9 cellular contexts compared by ENCODE assay signal in genomic region chr12:77995436-77996167, GRCh38.
A peak's percentile ranks its signal among the peaks of the same experiment; 100 is the strongest.
DNase-seq lines count a peak whose midpoint lies in the region; ATAC-seq, FAIRE-seq and TF ChIP-seq lines count a peak whose summit lies in the region.
"Had no signal": no experiment of that assay in that cellular context is flagged by ENCODE, and none has a peak within 500 bp of the region (broad histone marks: within the 10 kb centered on the region; RNA-seq: fewer than 3 reads in every experiment).

No MANE protein-coding gene starts in this region.

- H3K27me3 ChIP-seq in H9 (ENCODE audit: insufficient read depth, low read length) = no peaks in the 10 kb centered on the region
- no peaks in the 10 kb centered on the region for H3K27me3 ChIP-seq in HepG2 (ENCODE audit: control insufficient read depth in 1 of 2, insufficient read depth in 2 of 2, low read length in 2 of 2)

- POLR2A ChIA-PET in HepG2 (lab: Yijun Ruan, JAX) = no interaction called here

- no peak overlapping the region for H3K56ac ChIP-seq in H9 (ENCODE audit: insufficient read length, low read depth, low read length)

- no peak overlapping the region; a peak in 1 of 7 replicates for H3K27ac Mint-ChIP-seq in H9

- H2BK20ac ChIP-seq in H9 (ENCODE audit: low read depth, low read length, poor library complexity, severe bottlenecking) = no peak overlapping the region

- TF ChIP-seq RAD21 in HepG2 (CRISPR knock-in tag; IDR thresholded peaks at IDR 0.05) = no peak

- H3K9me3 ChIP-seq in H9 (ENCODE audit: control insufficient read depth, low read depth, low read length) (no peaks in the 10 kb centered on the region), HepG2 (ENCODE audit: low read length) (no peaks in the 10 kb centered on the region)

- no peak overlapping the region for H3K23ac ChIP-seq in H9 (ENCODE audit: insufficient read length, low read depth, low read length)

- no peaks in the 10 kb centered on the region for H3K9me3 Mint-ChIP-seq in H9

- H3K27me3 Mint-ChIP-seq in H9 (ENCODE audit: low read depth) = no peaks in the 10 kb centered on the region

- H2BK5ac ChIP-seq in H9 (ENCODE audit: insufficient read length, low read length) = no peak overlapping the region

- in situ Hi-C loops in HepG2 (cut with HindIII; ENCODE audit: extremely low pct_ligation_motif_present, low pct_unique_long_range_greater_than_20kb) = loop anchor here (25.0 kb wide), 1 partner anchor 1342 kb away; no protein-coding TSS in a partner anchor

- no peak overlapping the region for H3T11ph ChIP-seq in H9 (ENCODE audit: low read length)

- H2BK120ac ChIP-seq in H9 (ENCODE audit: low read depth, low read length, poor library complexity, severe bottlenecking) = no peak overlapping the region

- no peak for TF ChIP-seq CTCF in H9 (conservative IDR thresholded peaks at IDR 0.05)
- TF ChIP-seq CTCF in HepG2 (CRISPR knock-in tag; IDR thresholded peaks at IDR 0.05) = no peak

- H2AFZ ChIP-seq in H9 (ENCODE audit: low read length) (no peak overlapping the region), HepG2 (ENCODE audit: low read length) (no peak overlapping the region)

- TF ChIP-seq EP300 in HepG2 (IDR thresholded peaks at IDR 0.05; ENCODE audit: low read depth in 2 of 2, low read length in 2 of 2) (no peak), HepG2 (CRISPR knock-in tag; IDR thresholded peaks at IDR 0.05; ENCODE audit: borderline replicate concordance) (no peak)

- no peaks in the 10 kb centered on the region for H3K23me2 ChIP-seq in H9 (ENCODE audit: insufficient read length, low read depth, low read length, poor library complexity, severe bottlenecking)

- H3K4me3 ChIP-seq in HepG2 (replicated peaks in 1 of 3; ENCODE audit: insufficient read depth in 1 of 3, low read depth in 2 of 3, low read length in 3 of 3) = no peak overlapping the region

- intact Hi-C loops in HepG2 (cut with micrococcal nuclease; ENCODE audit: unreplicated experiment) = no loop called here

- H3K79me2 ChIP-seq in H9 (ENCODE audit: insufficient read depth, low read length) (no peaks in the 10 kb centered on the region), HepG2 (ENCODE audit: insufficient read depth, low read length) (no peaks in the 10 kb centered on the region)

- H2BK12ac ChIP-seq in H9 (ENCODE audit: insufficient read length, low read depth, low read length) = no peak overlapping the region

- H2AK5ac ChIP-seq in H9 (ENCODE audit: insufficient read length, low read length) = no peak overlapping the region

- H4K5ac ChIP-seq in H9 (ENCODE audit: insufficient read length, low read depth, low read length) = no peak overlapping the region

- H4K20me1 ChIP-seq in H9 (ENCODE audit: control insufficient read depth, insufficient read depth, insufficient read length) = no peaks in the 10 kb centered on the region
- no peaks in the 10 kb centered on the region for H4K20me1 ChIP-seq in HepG2 (ENCODE audit: insufficient read depth, low read length)

- no peak overlapping the region for H3K14ac ChIP-seq in H9 (ENCODE audit: insufficient read depth, low read length)

- no peaks in the 10 kb centered on the region for H3K79me1 ChIP-seq in H9 (ENCODE audit: insufficient read depth, low read depth, low read length, poor library complexity, severe bottlenecking)

- no peaks in the 10 kb centered on the region for H3K36me3 Mint-ChIP-seq in H9 (ENCODE audit: insufficient read depth in 1 of 3, low read depth in 3 of 3)

- H3K4me2 ChIP-seq in H9 (ENCODE audit: insufficient read depth, insufficient read length, low read length) = no peak overlapping the region
- no peak overlapping the region for H3K4me2 ChIP-seq in HepG2 (ENCODE audit: low read depth, low read length)

- no peak overlapping the region for H4K91ac ChIP-seq in H9 (ENCODE audit: insufficient read length, low read depth, low read length)

- no CpG with 5 or more reads among the region's 2 CpGs for WGBS in H9 (ENCODE audit: extremely low coverage, insufficient read length, low lambda C conversion rate)
- WGBS in HepG2 (ENCODE audit: low lambda C conversion rate) = 37% methylated on average over 2 of the region's 2 CpGs

- H3K4me1 Mint-ChIP-seq in H9 = no peaks in the 10 kb centered on the region

- no TSS peak for BruUV-seq in HepG2 (replicated peaks; lab: Mats Ljungman, UMichigan)

- H3K36me3 ChIP-seq in HepG2 (replicated peaks in 1 of 2; ENCODE audit: control insufficient read depth in 1 of 2, insufficient read depth in 2 of 2, low read length in 2 of 2) = no peaks in the 10 kb centered on the region

- FAIRE-seq in HepG2 (lab: Jason Lieb, UNC) = no peak

- H4K8ac ChIP-seq in H9 (replicated peaks; ENCODE audit: insufficient read length, low read depth, low read length) = no peak overlapping the region

- H3K4me1 ChIP-seq in H9 (ENCODE audit: insufficient read depth, low read length) (no peaks in the 10 kb centered on the region), HepG2 (ENCODE audit: insufficient read depth, low read length) (no peaks in the 10 kb centered on the region)

- H3K9ac ChIP-seq in H9 (ENCODE audit: extremely low read depth, insufficient read length, low read length) (no peak overlapping the region), HepG2 (ENCODE audit: insufficient read depth, low read depth, low read length) (no peak overlapping the region)

- no peak overlapping the region for H3K18ac ChIP-seq in H9 (ENCODE audit: insufficient read length, low read depth, low read length)

- H3K4ac ChIP-seq in H9 (ENCODE audit: low read depth, low read length) = no peak overlapping the region

- ATAC-seq in GM21381 (IDR thresholded peaks at IDR 0.05; ENCODE audit: unreplicated experiment) = peak; percentile 82
- ATAC-seq in HG03439 (IDR thresholded peaks at IDR 0.05; ENCODE audit: unreplicated experiment) = peak; percentile 90
- ATAC-seq in HepG2 = no peak

- no peak for TF ChIP-seq POLR2A in HepG2 (IDR thresholded peaks at IDR 0.05; ENCODE audit: insufficient read depth in 1 of 2, low read depth in 2 of 2, low read length in 2 of 2)

- no peak overlapping the region for H3K27ac ChIP-seq in H9 (ENCODE audit: insufficient read length, low read depth, low read length)
- no peak overlapping the region for H3K27ac ChIP-seq in HepG2 (ENCODE audit: extremely low read length, insufficient read depth, low read length)
- H3K27ac ChIP-seq: VCaP had no signal

- H2BK15ac ChIP-seq in H9 (ENCODE audit: low read depth, low read length) = no peak overlapping the region

- DNase-seq in ELR (ENCODE audit: low read depth) = peak; percentile 92
- DNase-seq in fibroblast of gingiva (ENCODE audit: low read depth) = peak; percentile 13
- no peak for DNase-seq in H9
- no peak for DNase-seq in mucosa of gallbladder (ENCODE audit: low spot score)
- no peak for DNase-seq in amniotic stem cell (lab: John Stamatoyannopoulos, UW)
- no peak for DNase-seq in HepG2 (ENCODE audit: low spot score)

- no peak overlapping the region for H3K4me3 Mint-ChIP-seq in H9

- CTCF ChIA-PET in HepG2 (lab: Yijun Ruan, JAX; ENCODE audit: low intra/inter-chr PET ratio, low total read pairs) = no interaction called here

TF ChIP-seq in HepG2, 621 proteins besides CTCF, POLR2A, EP300 and RAD21:
- no peak for TF ChIP-seq ZEB1 (IDR thresholded peaks at IDR 0.05; ENCODE audit: insufficient replicate concordance, low read depth)
- TF ChIP-seq ATF6 (CRISPR knock-in tag; conservative IDR thresholded peaks at IDR 0.05) = no peak
- no peak for TF ChIP-seq ZNF703 (CRISPR knock-in tag; IDR thresholded peaks at IDR 0.05; ENCODE audit: borderline replicate concordance)
- TF ChIP-seq ZNF383 (CRISPR knock-in tag; IDR thresholded peaks at IDR 0.05; ENCODE audit: borderline replicate concordance) = no peak
TF ChIP-seq in HepG2: peak in this region for 0.

Comparison
In these comparisons a context has a peak if more than half of its experiments do, and no peak if none do; other contexts are left out.
1. DNase-seq: peak in ELR (single experiment) and fibroblast of gingiva (single experiment); none in H9 (single experiment), mucosa of gallbladder (single experiment), amniotic stem cell (single experiment) and HepG2 (single experiment).